9 cellular contexts compared by ENCODE assay signal in genomic region chr5:55303238-55303690, GRCh38. TPM values are rescaled to one million over a fixed set of nuclear protein-coding genes. Genes with fewer than 3 reads are reported as not detected.
DNase-seq lines count a peak whose midpoint lies in the region; ATAC-seq and TF ChIP-seq lines count a peak whose summit lies in the region.
"Had no signal": no experiment of that assay in that cellular context is flagged by ENCODE, and none has a peak within 500 bp of the region (broad histone marks: within the 10 kb centered on the region; RNA-seq: fewer than 3 reads in every experiment).

No MANE protein-coding gene starts in this region.

- H3K4ac ChIP-seq in trophoblast cell (ENCODE audit: low read depth, low read length) = no peak overlapping the region

- no peak for DNase-seq in CD8-positive, alpha-beta T cell
- DNase-seq in epithelial cell of proximal tubule (ENCODE audit: low read depth) (peak; percentile 42), trophoblast cell (peak; percentile 43 to 50), HuH-7 (ENCODE audit: low spot score) (no peak), Ammon's horn (ENCODE audit: low spot score) (no peak)
- no peak for DNase-seq in activated CD4-positive, alpha-beta memory T cell treated with anti-CD3 and anti-CD28 coated beads for 36 hours
- DNase-seq in activated naive CD4-positive, alpha-beta T cell treated with Interleukin-2 at 50 U/mL for 16 hours = no peak
- DNase-seq: effector CD4-positive, alpha-beta T cell had no signal

- TF ChIP-seq CTCF in CD8-positive, alpha-beta T cell (IDR thresholded peaks at IDR 0.05) = no peak
- no peak for TF ChIP-seq CTCF in OCI-LY3 (IDR thresholded peaks at IDR 0.05; ENCODE audit: low read depth, low read length)
- no peak for TF ChIP-seq CTCF in epithelial cell of proximal tubule (conservative IDR thresholded peaks at IDR 0.05; ENCODE audit: low read depth, low read length)

- intact Hi-C loops in CD8-positive, alpha-beta T cell (cut with DNase I, micrococcal nuclease) = loop anchor here (10.0 kb wide), 2 partner anchors 998 to 1512 kb away; partner anchors contain the start of gene MAP3K1 (in 2 of the 2)
- intact Hi-C loops in activated CD4-positive, alpha-beta memory T cell treated with anti-CD3 and anti-CD28 coated beads for 36 hours (cut with micrococcal nuclease) = no loop called here

- CTCF ChIA-PET in CD8-positive, alpha-beta T cell (lab: Charles Lee) = interaction anchor here (0.5 kb wide), 1 partner anchor 22 kb away, joined by 3 read pairs; no protein-coding TSS in a partner anchor
- CTCF ChIA-PET in activated CD4-positive, alpha-beta memory T cell treated with anti-CD3 and anti-CD28 coated beads for 36 hours (lab: Charles Lee) = interaction anchor here (1.2 kb wide), 1 partner anchor 131 kb away, joined by 3 read pairs; no protein-coding TSS in a partner anchor

- peaks cover 11% of the 10 kb centered on the region for H3K79me1 ChIP-seq in trophoblast cell (ENCODE audit: low read length)

- no peak overlapping the region for H3K14ac ChIP-seq in trophoblast cell (ENCODE audit: low read length)

- peak overlapping the region; percentile 5 for H3K27ac Mint-ChIP-seq in CD8-positive, alpha-beta T cell
- no peak overlapping the region for H3K27ac Mint-ChIP-seq in activated CD4-positive, alpha-beta memory T cell treated with anti-CD3 and anti-CD28 coated beads for 36 hours

- H4K12ac ChIP-seq in trophoblast cell (ENCODE audit: low read depth, low read length) = no peak overlapping the region

- peaks cover 21% of the 10 kb centered on the region for H3K4me1 ChIP-seq in CD8-positive, alpha-beta T cell (ENCODE audit: insufficient read depth, low read length)
- H3K4me1 ChIP-seq in OCI-LY3 (ENCODE audit: low read length) (peaks cover 24% of the 10 kb centered on the region), trophoblast cell (ENCODE audit: control insufficient read depth in 1 of 2, insufficient read depth in 2 of 2, low read length in 2 of 2) (peaks cover 0 to 2% of the 10 kb centered on the region in 2 experiments)

- H2BK5ac ChIP-seq in trophoblast cell (ENCODE audit: low read depth, low read length, poor library complexity) = no peak overlapping the region

- H3K27me3 Mint-ChIP-seq in CD8-positive, alpha-beta T cell (ENCODE audit: low read depth) = no peaks in the 10 kb centered on the region
- no peaks in the 10 kb centered on the region for H3K27me3 Mint-ChIP-seq in activated CD4-positive, alpha-beta memory T cell treated with anti-CD3 and anti-CD28 coated beads for 36 hours

- H3K79me2 ChIP-seq in OCI-LY3 (ENCODE audit: low read length) (peaks cover 65% of the 10 kb centered on the region), trophoblast cell (ENCODE audit: control insufficient read depth, insufficient read depth, low read length, poor library complexity) (peaks cover 8% of the 10 kb centered on the region)

- no peak overlapping the region for H2AK5ac ChIP-seq in trophoblast cell (ENCODE audit: low read length)

- H3K27ac ChIP-seq in CD8-positive, alpha-beta T cell (ENCODE audit: low read depth, low read length) = no peak overlapping the region
- H3K27ac ChIP-seq in OCI-LY3 (ENCODE audit: low read length) (peak overlapping the region; percentile 59), trophoblast cell (ENCODE audit: low read depth, low read length) (no peak overlapping the region)

- WGBS in trophoblast cell (ENCODE audit: extremely low coverage, insufficient coverage, insufficient read length) = no CpG with 5 or more reads among the region's 4 CpGs

- H3K4me3 ChIP-seq in CD8-positive, alpha-beta T cell (ENCODE audit: low read depth, low read length) = no peak overlapping the region
- H3K4me3 ChIP-seq in OCI-LY3 (ENCODE audit: low read length) = no peak overlapping the region
- H3K4me3 ChIP-seq in epithelial cell of proximal tubule (ENCODE audit: low read depth, low read length) = peak overlapping the region; percentile 18
- no peak overlapping the region for H3K4me3 ChIP-seq in trophoblast cell (ENCODE audit: low read depth, low read length)

- no peak for ATAC-seq in CD8-positive, alpha-beta T cell

- no peaks in the 10 kb centered on the region for H3K27me3 ChIP-seq in CD8-positive, alpha-beta T cell (ENCODE audit: insufficient read depth, low read length)
- H3K27me3 ChIP-seq in OCI-LY3 (ENCODE audit: low read depth, low read length) = no peaks in the 10 kb centered on the region
- no peaks in the 10 kb centered on the region for H3K27me3 ChIP-seq in trophoblast cell (ENCODE audit: insufficient read depth, low read length)

- H4K8ac ChIP-seq in trophoblast cell (ENCODE audit: low read depth, low read length) = no peak overlapping the region

- no peaks in the 10 kb centered on the region for H3K36me3 ChIP-seq in CD8-positive, alpha-beta T cell (ENCODE audit: insufficient read depth, low read length)
- H3K36me3 ChIP-seq in OCI-LY3 (replicated peaks; ENCODE audit: low read depth, low read length) = peaks cover 34% of the 10 kb centered on the region
- H3K36me3 ChIP-seq in trophoblast cell (ENCODE audit: control insufficient read depth in 1 of 2, insufficient read depth in 2 of 2, low read length in 2 of 2) = peaks cover 1 to 4% of the 10 kb centered on the region in 2 experiments

- no peak overlapping the region for H3K23ac ChIP-seq in trophoblast cell (ENCODE audit: low read length)

- no peak overlapping the region for H3K4me3 Mint-ChIP-seq in CD8-positive, alpha-beta T cell
- no peak overlapping the region for H3K4me3 Mint-ChIP-seq in activated CD4-positive, alpha-beta memory T cell treated with anti-CD3 and anti-CD28 coated beads for 36 hours

- no peak overlapping the region for H2BK120ac ChIP-seq in trophoblast cell (ENCODE audit: insufficient read depth, low read length, poor library complexity)

- no peak overlapping the region for H2AFZ ChIP-seq in OCI-LY3 (ENCODE audit: low read depth, low read length)
- H2AFZ ChIP-seq in trophoblast cell (ENCODE audit: insufficient read depth, low read length, poor library complexity) = no peak overlapping the region

- no peak overlapping the region for H4K91ac ChIP-seq in trophoblast cell (ENCODE audit: low read depth, low read length)

- H3K18ac ChIP-seq in trophoblast cell (ENCODE audit: low read length) = no peak overlapping the region

- peaks cover 20% of the 10 kb centered on the region for H3K36me3 Mint-ChIP-seq in CD8-positive, alpha-beta T cell
- H3K36me3 Mint-ChIP-seq in activated CD4-positive, alpha-beta memory T cell treated with anti-CD3 and anti-CD28 coated beads for 36 hours = peaks cover 15% of the 10 kb centered on the region

- peaks cover 3% of the 10 kb centered on the region for H3K9me3 Mint-ChIP-seq in CD8-positive, alpha-beta T cell
- H3K9me3 Mint-ChIP-seq in activated CD4-positive, alpha-beta memory T cell treated with anti-CD3 and anti-CD28 coated beads for 36 hours = peaks cover 7% of the 10 kb centered on the region

- POLR2A ChIA-PET in CD8-positive, alpha-beta T cell (lab: Charles Lee) = no interaction called here
- POLR2A ChIA-PET in activated CD4-positive, alpha-beta memory T cell treated with anti-CD3 and anti-CD28 coated beads for 36 hours (lab: Charles Lee) = no interaction called here

- H3K4me2 ChIP-seq in OCI-LY3 (ENCODE audit: low read length) (peak overlapping the region; percentile 28; the same call in 1 of the 2 replicates), trophoblast cell (ENCODE audit: low read length) (no peak overlapping the region)

- no peaks in the 10 kb centered on the region for H4K20me1 ChIP-seq in OCI-LY3 (ENCODE audit: insufficient read depth, low read length)

- H3K9me3 ChIP-seq in CD8-positive, alpha-beta T cell (ENCODE audit: low read length) = no peaks in the 10 kb centered on the region
- H3K9me3 ChIP-seq in OCI-LY3 (ENCODE audit: insufficient read depth, low read length) = 0 out of 2 replicates have a peak, but pooled peaks cover 9% of the 10 kb centered on the region
- no peaks in the 10 kb centered on the region for H3K9me3 ChIP-seq in trophoblast cell (ENCODE audit: insufficient read depth, low read depth, low read length)

- H3K4me1 Mint-ChIP-seq in CD8-positive, alpha-beta T cell (ENCODE audit: low read depth) = peaks cover 30% of the 10 kb centered on the region
- peaks cover 13% of the 10 kb centered on the region for H3K4me1 Mint-ChIP-seq in activated CD4-positive, alpha-beta memory T cell treated with anti-CD3 and anti-CD28 coated beads for 36 hours (ENCODE audit: low read depth)

- no peak overlapping the region for H2BK12ac ChIP-seq in trophoblast cell (ENCODE audit: low read length)

- no peak overlapping the region for H3K9ac ChIP-seq in OCI-LY3 (ENCODE audit: low read length)
- no peak overlapping the region for H3K9ac ChIP-seq in trophoblast cell (ENCODE audit: low read length)

RNA-seq across cellular contexts. Expression of gene DHX29, which starts 4.2 kb away (rescaled TPM):
- total RNA-seq in CD8-positive, alpha-beta T cell = 10 to 100 TPM; 15.4 to 19.9 TPM
- 17.1 and 22.9 TPM in 2 replicates for total RNA-seq in epithelial cell of proximal tubule
- 20.2 and 20.8 TPM in 2 replicates for polyA plus RNA-seq in trophoblast cell (2013)
- total RNA-seq in activated CD4-positive, alpha-beta memory T cell treated with anti-CD3 and anti-CD28 coated beads for 36 hours = 10 to 100 TPM; 11.5 to 11.8 TPM

RNA-seq across cellular contexts. Expression of gene MTREX, which starts 4.5 kb away (rescaled TPM):
- 10 to 100 TPM; 62.8 to 66.5 TPM for total RNA-seq in CD8-positive, alpha-beta T cell
- 76.3 and 91.2 TPM in 2 replicates for total RNA-seq in epithelial cell of proximal tubule
- polyA plus RNA-seq in trophoblast cell (2013) = 55.7 and 57.5 TPM in 2 replicates
- total RNA-seq in activated CD4-positive, alpha-beta memory T cell treated with anti-CD3 and anti-CD28 coated beads for 36 hours = 10 to 100 TPM; 87.4 to 96.6 TPM

Comparison
In these comparisons a context has a peak if more than half of its experiments do, and no peak if none do; other contexts are left out.
1. DNase-seq: peak in epithelial cell of proximal tubule (single experiment) and trophoblast cell (2 of 2); none in CD8-positive, alpha-beta T cell (0 of 7), HuH-7 (single experiment), activated CD4-positive, alpha-beta memory T cell treated with anti-CD3 and anti-CD28 coated beads for 36 hours (single experiment), activated naive CD4-positive, alpha-beta T cell treated with Interleukin-2 at 50 U/mL for 16 hours (single experiment) and Ammon's horn (single experiment).